1 cellular context compared by ENCODE assay signal in the genomic region with DNA sequence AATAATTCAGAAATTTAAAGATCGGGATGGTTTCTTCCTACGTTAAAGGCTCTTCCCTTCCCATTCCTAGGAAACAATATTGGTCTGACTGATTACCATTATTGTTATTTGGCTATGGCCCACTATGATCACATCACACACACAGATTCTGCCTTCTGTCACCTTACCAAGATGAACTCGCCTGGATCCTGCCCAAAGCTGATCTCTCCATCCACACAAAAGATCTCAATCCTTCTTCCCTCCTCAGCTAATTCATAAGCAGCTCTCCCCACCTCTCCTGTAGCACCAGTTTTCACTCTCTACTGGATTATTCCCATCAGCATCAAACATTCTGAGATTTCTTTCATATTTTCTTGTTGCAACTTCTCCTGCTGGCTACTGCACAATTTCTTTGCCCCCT.
TF ChIP-seq lines count a peak whose summit lies in the region.

No MANE protein-coding gene starts in this region.

TF ChIP-seq in GM23338, 12 proteins besides CTCF, POLR2A, EP300 and RAD21 (continued from another document):
- TF ChIP-seq ZNF462 (CRISPR knock-in tag; IDR thresholded peaks at IDR 0.05): no peak
- TF ChIP-seq ZNF114 (CRISPR knock-in tag; IDR thresholded peaks at IDR 0.05): no peak
- TF ChIP-seq JUNB (IDR thresholded peaks at IDR 0.05; ENCODE audit: unreplicated experiment): no peak
- TF ChIP-seq NANOG (IDR thresholded peaks at IDR 0.05; ENCODE audit: borderline replicate concordance): no peak
- TF ChIP-seq CREB1 (CRISPR knock-in tag; IDR thresholded peaks at IDR 0.05; ENCODE audit: low read depth): no peak
- TF ChIP-seq EZH2 (IDR thresholded peaks at IDR 0.05; ENCODE audit: low read depth, unreplicated experiment): no peak
- no peak for TF ChIP-seq STAT1 (IDR thresholded peaks at IDR 0.05; ENCODE audit: unreplicated experiment)
